ENCODE assay signal across 11 cellular contexts in the genomic region with DNA sequence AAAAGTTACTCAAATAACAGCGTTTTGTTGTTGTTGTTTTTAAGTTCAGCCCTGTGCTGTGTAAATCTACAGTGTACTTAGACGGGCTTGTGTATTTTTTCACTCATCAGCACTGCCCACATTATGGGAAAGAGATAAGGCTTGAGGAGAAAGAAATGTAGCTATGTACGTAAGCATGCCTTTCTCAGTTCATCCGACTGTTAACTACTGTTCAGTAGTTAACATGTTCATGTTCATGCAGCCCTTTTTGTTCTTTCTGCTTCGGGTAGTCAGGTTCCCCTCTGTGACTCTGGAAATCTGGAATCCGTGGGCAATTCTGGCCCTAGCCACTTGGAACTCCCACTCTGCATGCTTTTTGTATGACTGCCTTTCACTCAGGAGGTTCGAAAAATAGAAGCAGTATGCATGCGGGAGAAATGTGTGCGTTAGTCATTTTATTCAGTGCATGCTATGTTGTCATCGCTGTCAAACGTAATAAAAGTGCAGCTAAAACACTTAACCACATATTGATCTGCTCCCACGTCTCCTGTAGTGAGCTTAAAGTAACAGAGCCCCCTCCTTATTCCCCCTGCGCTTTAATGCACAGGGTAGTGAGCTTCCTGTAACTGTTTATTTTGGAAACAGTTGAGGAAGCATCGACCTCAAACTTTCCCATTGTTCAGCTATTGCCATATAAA.
DNase-seq lines count a peak whose midpoint lies in the region; ATAC-seq and TF ChIP-seq lines count a peak whose summit lies in the region.
"Had no signal": no experiment of that assay in that cellular context is flagged by ENCODE, and none has a peak within 500 bp of the region (broad histone marks: within the 10 kb centered on the region; RNA-seq: fewer than 3 reads in every experiment).

No MANE protein-coding gene starts in this region.

- H3K9me3 ChIP-seq in SK-N-MC (ENCODE audit: low read depth, low read length): no peaks in the 10 kb centered on the region

- peak overlapping the region; percentile 63 for H3K4me3 ChIP-seq in SK-N-MC
- H3K4me3 ChIP-seq in foreskin fibroblast (ENCODE audit: low read depth in 1 of 2, low read length in 2 of 2): peak overlapping the region in 1 of 2 donors; percentile 30

- DNase-seq in DMS114 treated with DMSO at 0.1 percent for 48 hours (lab: John Stamatoyannopoulos, UW; ENCODE audit: unreplicated experiment) (peak; percentile 12), SK-N-MC (ENCODE audit: low read depth, low spot score) (no peak), foreskin fibroblast (peak; percentile 98), pulmonary artery endothelial cell (ENCODE audit: low read depth, low spot score) (peak; percentile 27), iPS-NIHi11 (ENCODE audit: low spot score) (no peak), COLO668 (lab: John Stamatoyannopoulos, UW; ENCODE audit: unreplicated experiment) (no peak), substantia nigra (lab: John Stamatoyannopoulos, UW) (no peak)
- DNase-seq: activated gamma-delta T cell; foreskin melanocyte; naive thymus-derived CD8-positive, alpha-beta T cell had no signal

- peak overlapping the region; percentile 50 for H3K9ac ChIP-seq in SK-N-MC (ENCODE audit: insufficient read length)

- no peak for ATAC-seq in GM18873 (IDR thresholded peaks at IDR 0.05; ENCODE audit: low FRiP score, unreplicated experiment)
- ATAC-seq: naive thymus-derived CD8-positive, alpha-beta T cell had no signal

- H3K36me3 ChIP-seq in SK-N-MC (ENCODE audit: insufficient read depth, low read length): no peaks in the 10 kb centered on the region

- H3K27ac ChIP-seq in SK-N-MC: peak overlapping the region; percentile 16; the same call in 1 of the 2 replicates
- H3K27ac ChIP-seq in substantia nigra (ENCODE audit: low read depth, low read length, poor library complexity, severe bottlenecking): no peak overlapping the region

- TF ChIP-seq CTCF in foreskin fibroblast (IDR thresholded peaks at IDR 0.05; ENCODE audit: low read depth, low read length): peak; percentile 9

Comparison
In these comparisons a context has a peak if more than half of its experiments do, and no peak if none do; other contexts are left out.
1. DNase-seq: peak in DMS114 treated with DMSO at 0.1 percent for 48 hours (single experiment), foreskin fibroblast (2 of 2) and pulmonary artery endothelial cell (single experiment); none in SK-N-MC (single experiment), iPS-NIHi11 (single experiment), COLO668 (single experiment) and substantia nigra (0 of 49).